Comparison of ENCODE assay signal across 32 cellular contexts in the genomic region with DNA sequence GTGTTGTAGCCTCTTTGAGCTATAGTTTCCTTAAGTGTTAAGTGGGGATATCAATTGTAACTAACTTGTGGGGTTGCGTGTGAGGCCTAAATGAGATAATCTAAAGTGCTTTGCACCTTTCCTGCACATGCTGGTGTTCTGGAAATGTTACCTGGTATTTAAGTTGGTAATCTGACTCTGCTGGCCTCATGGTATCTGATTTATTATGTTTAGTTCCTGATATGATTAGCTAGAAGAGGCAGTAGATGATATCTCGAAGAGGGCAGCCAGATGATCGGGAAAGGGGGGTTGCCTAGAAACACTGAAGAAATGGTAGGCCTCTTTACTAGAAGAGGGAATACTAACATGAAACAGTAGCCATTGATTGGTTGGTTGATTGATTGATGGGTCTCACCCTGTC.
"Had no signal": no experiment of that assay in that cellular context is flagged by ENCODE, and none has a peak within 500 bp of the region (broad histone marks: within the 10 kb centered on the region; RNA-seq: fewer than 3 reads in every experiment).

No MANE protein-coding gene starts in this region.

- H3K4me3 ChIP-seq: left lung, lower lobe of right lung, neural progenitor cell, ovary, prostate gland, skin epidermis, tibial nerve, vagina had no signal

- H3K9ac ChIP-seq: neural progenitor cell had no signal

- H3K9me3 ChIP-seq: left lung, lower lobe of right lung, neutrophil, ovary, prostate gland, tibial nerve, vagina had no signal

- H3K27ac ChIP-seq: left lung, lower lobe of right lung, neural progenitor cell, neutrophil, ovary, prostate gland, skin epidermis, tibial nerve, vagina had no signal

- H3K36me3 Mint-ChIP-seq: natural killer cell had no signal

- H3K36me3 ChIP-seq: neural progenitor cell, ovary, prostate gland had no signal

- DNase-seq: hippocampal formation; kidney; left colon; left lung; lower lobe of right lung; mammary epithelial cell; mesenchymal stem cell; naive B cell; natural killer cell; nephron progenitor cell; occipital lobe; ovary; posterior cingulate gyrus; retina; right cardiac atrium; stimulated activated CD4-positive, alpha-beta T cell treated with anti-CD3 and anti-CD28 coated beads, Interleukin-12 subunit alpha, Interleukin-12 subunit beta, amount 100 ng/mL, for 4 hours; stimulated activated CD4-positive, alpha-beta T cell treated with anti-CD3 and anti-CD28 coated beads, Interleukin-15, amount 100 ng/mL, for 24 hours; stimulated activated CD4-positive, alpha-beta T cell treated with anti-CD3 and anti-CD28 coated beads, Interleukin-2, amount 100 ng/mL, for 24 hours; stimulated activated CD4-positive, alpha-beta T cell treated with anti-CD3 and anti-CD28 coated beads, Interleukin-4, amount 100 ng/mL, for 24 hours; stimulated activated naive CD4-positive, alpha-beta T cell had no signal

- H3K27me3 Mint-ChIP-seq: naive B cell; stimulated activated naive CD8-positive, alpha-beta T cell treated with anti-CD3 and anti-CD28 coated beads, Interleukin-15, Interleukin-2, amounts not matched to agents 100 ng/mL and 50 ng/mL, for 24 hours had no signal

- H3K27me3 ChIP-seq: left lung, neural progenitor cell, neutrophil, ovary, tibial nerve, vagina had no signal

- H2AFZ ChIP-seq: neural progenitor cell had no signal

- H3K9me3 Mint-ChIP-seq: mesothelial cell of epicardium; naive B cell; natural killer cell; stimulated activated effector memory CD8-positive, alpha-beta T cell treated with anti-CD3 and anti-CD28 coated beads, Interleukin-12 subunit alpha, Interleukin-12 subunit beta, amount 100 ng/mL, for 72 hours; stimulated activated naive CD8-positive, alpha-beta T cell treated with anti-CD3 and anti-CD28 coated beads, Interleukin-15, Interleukin-2, amounts not matched to agents 100 ng/mL and 50 ng/mL, for 24 hours; type B pancreatic cell had no signal

- FAIRE-seq: islet of Langerhans, kidney had no signal

- H3K4me3 Mint-ChIP-seq: mesothelial cell of epicardium; naive B cell; natural killer cell; nephron progenitor cell; neural progenitor cell; stimulated activated effector memory CD8-positive, alpha-beta T cell treated with anti-CD3 and anti-CD28 coated beads, Interleukin-12 subunit alpha, Interleukin-12 subunit beta, amount 100 ng/mL, for 72 hours; stimulated activated naive CD8-positive, alpha-beta T cell treated with anti-CD3 and anti-CD28 coated beads, Interleukin-15, Interleukin-2, amounts not matched to agents 100 ng/mL and 50 ng/mL, for 24 hours; type B pancreatic cell had no signal

- H3K4me2 ChIP-seq: neural progenitor cell had no signal

- H3K27ac Mint-ChIP-seq: mesothelial cell of epicardium; nephron progenitor cell; neural progenitor cell; stimulated activated effector memory CD8-positive, alpha-beta T cell treated with anti-CD3 and anti-CD28 coated beads, Interleukin-12 subunit alpha, Interleukin-12 subunit beta, amount 100 ng/mL, for 72 hours; stimulated activated naive CD8-positive, alpha-beta T cell treated with anti-CD3 and anti-CD28 coated beads, Interleukin-15, Interleukin-2, amounts not matched to agents 100 ng/mL and 50 ng/mL, for 24 hours; type B pancreatic cell had no signal

- ATAC-seq: left colon; left lung; lower lobe of right lung; right cardiac atrium; sciatic nerve; stimulated activated effector memory CD8-positive, alpha-beta T cell treated with anti-CD3 and anti-CD28 coated beads, Interleukin-12 subunit alpha, Interleukin-12 subunit beta, amount 100 ng/mL, for 72 hours had no signal
